Comparison of ENCODE assay signal across 8 cellular contexts in genomic region chr6:14711056-14711703, GRCh38.
DNase-seq lines count a peak whose midpoint lies in the region; ATAC-seq and TF ChIP-seq lines count a peak whose summit lies in the region.

No MANE protein-coding gene starts in this region.

- CTCF ChIA-PET in activated B cell treated with CpG ODN at 0.5 μM for 24 hours (lab: Charles Lee) = interaction anchor here (1.5 kb wide), 1 partner anchor 499 kb away, joined by 4 read pairs; no protein-coding TSS in a partner anchor

- H3K27ac ChIP-seq in cardiac muscle cell (no peak overlapping the region), gastrocnemius medialis (peak overlapping the region in 1 of 4 donors; percentile 67)

- H3K9me3 ChIP-seq in cardiac muscle cell (ENCODE audit: low read depth) (no peaks in the 10 kb centered on the region), gastrocnemius medialis (no peaks in the 10 kb centered on the region)

- H3K4me1 ChIP-seq in cardiac muscle cell (ENCODE audit: low read depth) = no peaks in the 10 kb centered on the region
- peaks cover 9 to 30% of the 10 kb centered on the region in 2 donors for H3K4me1 ChIP-seq in gastrocnemius medialis

- no peaks in the 10 kb centered on the region for H3K36me3 Mint-ChIP-seq in activated B cell treated with CpG ODN at 0.5 μM for 24 hours (ENCODE audit: low read depth)

- intact Hi-C loops in Right ventricle myocardium inferior (cut with DNase I) (loop anchor here (5.0 to 10.0 kb wide), 2 partner anchors 289 to 534 kb away; partner anchors contain the start of gene JARID2), activated B cell treated with CpG ODN at 0.5 μM for 24 hours (cut with micrococcal nuclease) (no loop called here), gastrocnemius medialis (cut with DNase I; ENCODE audit: low total_unique reads) (no loop called here)

- DNase-seq in cardiac muscle cell (ENCODE audit: low read depth in 1 of 2, low spot score in 1 of 2) (peak; percentile 40 to 91), Right ventricle myocardium inferior (ENCODE audit: missing footprints) (no peak), M059J (ENCODE audit: low read depth) (peak; percentile 97), activated B cell treated with CpG ODN at 0.5 μM for 24 hours (no peak), fibroblast of mammary gland (ENCODE audit: low read depth) (peak; percentile 96), gastrocnemius medialis (no peak)

- H3K9me3 Mint-ChIP-seq in activated B cell treated with CpG ODN at 0.5 μM for 24 hours = peaks cover 6% of the 10 kb centered on the region

- H3K36me3 ChIP-seq in cardiac muscle cell (no peaks in the 10 kb centered on the region), gastrocnemius medialis (no peaks in the 10 kb centered on the region)

- H3K27ac Mint-ChIP-seq in activated B cell treated with CpG ODN at 0.5 μM for 24 hours = no peak overlapping the region

- POLR2A ChIA-PET in activated B cell treated with CpG ODN at 0.5 μM for 24 hours (lab: Charles Lee) = interaction anchor here (0.6 kb wide), 1 partner anchor 236 kb away, joined by 3 read pairs; no protein-coding TSS in a partner anchor

- H3K27me3 Mint-ChIP-seq in activated B cell treated with CpG ODN at 0.5 μM for 24 hours = no peaks in the 10 kb centered on the region

- in situ Hi-C loops in gastrocnemius medialis (cut with MboI; ENCODE audit: low sequenced_read_pairs in 4 of 4) = no loop called here

- no peak for ATAC-seq in Right ventricle myocardium inferior
- peak; percentile 52 for ATAC-seq in activated B cell treated with CpG ODN at 0.5 μM for 24 hours (ENCODE audit: low read depth)
- no peak for ATAC-seq in gastrocnemius medialis
- ATAC-seq in GM21515 (IDR thresholded peaks at IDR 0.05; ENCODE audit: unreplicated experiment) = no peak
- ATAC-seq in GM21619 (IDR thresholded peaks at IDR 0.05; ENCODE audit: unreplicated experiment) = no peak

- H3K4me3 Mint-ChIP-seq in activated B cell treated with CpG ODN at 0.5 μM for 24 hours = no peak overlapping the region

- H3K4me3 ChIP-seq in cardiac muscle cell (no peak overlapping the region), fibroblast of mammary gland (ENCODE audit: control insufficient read depth, low read depth, low read length) (no peak overlapping the region), gastrocnemius medialis (no peak overlapping the region)

- no peak for TF ChIP-seq POLR2A in gastrocnemius medialis (IDR thresholded peaks at IDR 0.05)

- H3K27me3 ChIP-seq in cardiac muscle cell (no peaks in the 10 kb centered on the region), gastrocnemius medialis (no peaks in the 10 kb centered on the region)

- peak; percentile 87 for TF ChIP-seq CTCF in cardiac muscle cell (IDR thresholded peaks at IDR 0.05; ENCODE audit: low read depth, low read length)
- no peak for TF ChIP-seq CTCF in activated B cell treated with CpG ODN at 0.5 μM for 24 hours (IDR thresholded peaks at IDR 0.05)
- peak; percentile 93 for TF ChIP-seq CTCF in fibroblast of mammary gland (conservative IDR thresholded peaks at IDR 0.05; ENCODE audit: control insufficient read depth, insufficient read depth, low read depth, low read length)
- TF ChIP-seq CTCF in gastrocnemius medialis (IDR thresholded peaks at IDR 0.05 in 4 of 5, conservative IDR thresholded peaks at IDR 0.05 in 1 of 5) = peak in 3 of 5 experiments; percentile 25 to 42 (median 26)

- H3K4me1 Mint-ChIP-seq in activated B cell treated with CpG ODN at 0.5 μM for 24 hours = peaks cover 29% of the 10 kb centered on the region

Comparison
In these comparisons a context has a peak if more than half of its experiments do, and no peak if none do; other contexts are left out.
1. DNase-seq: peak in cardiac muscle cell (2 of 2), M059J (single experiment) and fibroblast of mammary gland (single experiment); none in Right ventricle myocardium inferior (single experiment), activated B cell treated with CpG ODN at 0.5 μM for 24 hours (single experiment) and gastrocnemius medialis (0 of 2).